ENCODE assay signal across 13 cellular contexts in the genomic region with DNA sequence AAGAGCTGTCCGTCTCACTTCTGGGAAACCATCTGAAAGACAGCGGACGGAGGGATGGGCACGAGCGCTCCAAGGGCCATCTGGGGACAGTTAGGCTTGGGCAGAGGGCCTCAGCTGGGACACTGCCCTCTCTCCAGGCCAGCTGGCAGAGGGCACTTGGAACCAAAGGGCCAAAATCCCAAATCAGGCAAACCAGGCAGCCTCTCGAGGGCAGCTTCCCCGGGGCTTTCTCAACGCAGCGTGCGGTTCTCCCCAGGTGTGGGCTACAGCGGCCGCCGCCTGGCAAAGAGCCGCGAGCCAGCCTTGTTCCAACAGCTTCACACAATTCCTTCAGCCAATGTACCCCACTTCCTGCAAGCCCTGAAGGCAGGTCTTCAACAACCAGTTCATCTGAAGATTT. TPM values are rescaled to one million over a fixed set of nuclear protein-coding genes. Genes with fewer than 3 reads are reported as not detected.
DNase-seq lines count a peak whose midpoint lies in the region; ATAC-seq and TF ChIP-seq lines count a peak whose summit lies in the region.
"Had no signal": no experiment of that assay in that cellular context is flagged by ENCODE, and none has a peak within 500 bp of the region (broad histone marks: within the 10 kb centered on the region; RNA-seq: fewer than 3 reads in every experiment).

No MANE protein-coding gene starts in this region.

- intact Hi-C loops in dendritic cell treated with granulocyte-macrophage colony-stimulating factor and Interleukin-4, amounts not matched to agents 40 ng/mL and 50 ng/mL, for 4 days (cut with micrococcal nuclease) = loop anchor here (5.0 kb wide), 1 partner anchor 32 kb away; no protein-coding TSS in a partner anchor

- H3K27me3 Mint-ChIP-seq in dendritic cell treated with granulocyte-macrophage colony-stimulating factor and Interleukin-4, amounts not matched to agents 40 ng/mL and 50 ng/mL, for 4 days = no peaks in the 10 kb centered on the region
- H3K27me3 Mint-ChIP-seq: activated naive CD8-positive, alpha-beta T cell treated with anti-CD3 and anti-CD28 coated beads, Interleukin-2, amount 50 U/mL, for 24 hours had no signal

- H3K36me3 Mint-ChIP-seq in dendritic cell treated with granulocyte-macrophage colony-stimulating factor and Interleukin-4, amounts not matched to agents 40 ng/mL and 50 ng/mL, for 4 days (ENCODE audit: low read depth) = peaks cover 56% of the 10 kb centered on the region

- peaks cover 84% of the 10 kb centered on the region for H3K4me1 Mint-ChIP-seq in dendritic cell treated with granulocyte-macrophage colony-stimulating factor and Interleukin-4, amounts not matched to agents 40 ng/mL and 50 ng/mL, for 4 days (ENCODE audit: low read depth)

- no peak for TF ChIP-seq CTCF in NB4 (IDR thresholded peaks at IDR 0.05; ENCODE audit: low read depth, low read length)

- DNase-seq in NB4 (ENCODE audit: low read depth) (no peak), medulla oblongata (ENCODE audit: extremely low spot score) (peak; percentile 47), NCI-H526 treated with DMSO at 0.1 percent for 48 hours (lab: John Stamatoyannopoulos, UW) (no peak)
- no peak for DNase-seq in activated CD8-positive, alpha-beta memory T cell treated with anti-CD3 and anti-CD28 coated beads for 24 hours
- DNase-seq in stimulated activated CD4-positive, alpha-beta T cell treated with anti-CD3 and anti-CD28 coated beads, Interleukin-4, amount 100 ng/mL, for 4 hours = no peak
- DNase-seq: activated CD4-positive, alpha-beta T cell treated with anti-CD3 and anti-CD28 coated beads for 1 hour; activated naive CD8-positive, alpha-beta T cell treated with anti-CD3 and anti-CD28 coated beads, Interleukin-2, amount 50 U/mL, for 24 hours; EL had no signal

- peak overlapping the region; percentile 32 for H3K4me3 ChIP-seq in NB4 (ENCODE audit: low read depth, low read length)

- peak overlapping the region; percentile 87 for H3K27ac Mint-ChIP-seq in dendritic cell treated with granulocyte-macrophage colony-stimulating factor and Interleukin-4, amounts not matched to agents 40 ng/mL and 50 ng/mL, for 4 days

- no peak for TF ChIP-seq POLR2A in NB4 (IDR thresholded peaks at IDR 0.05; ENCODE audit: extremely low read depth, insufficient read length)

- H3K9me3 Mint-ChIP-seq in dendritic cell treated with granulocyte-macrophage colony-stimulating factor and Interleukin-4, amounts not matched to agents 40 ng/mL and 50 ng/mL, for 4 days = no peaks in the 10 kb centered on the region
- H3K9me3 Mint-ChIP-seq: activated naive CD8-positive, alpha-beta T cell treated with anti-CD3 and anti-CD28 coated beads, Interleukin-2, amount 50 U/mL, for 24 hours had no signal

- ATAC-seq in HG02973 (IDR thresholded peaks at IDR 0.05; ENCODE audit: unreplicated experiment) = no peak
- ATAC-seq: activated naive CD8-positive, alpha-beta T cell treated with anti-CD3 and anti-CD28 coated beads, Interleukin-2, amount 50 U/mL, for 24 hours; foreskin keratinocyte had no signal

- H3K4me3 Mint-ChIP-seq in dendritic cell treated with granulocyte-macrophage colony-stimulating factor and Interleukin-4, amounts not matched to agents 40 ng/mL and 50 ng/mL, for 4 days = peak overlapping the region; percentile 69
- H3K4me3 Mint-ChIP-seq: activated naive CD8-positive, alpha-beta T cell treated with anti-CD3 and anti-CD28 coated beads, Interleukin-2, amount 50 U/mL, for 24 hours had no signal

- peak overlapping the region; percentile 30 for H3K27ac ChIP-seq in temporal lobe (ENCODE audit: low read depth, low read length)
- H3K27ac ChIP-seq: foreskin keratinocyte, KMS-11 had no signal

RNA-seq across cellular contexts. Expression of gene MLLT1, which starts 5.0 kb away (rescaled TPM):
- 15.5 TPM for total RNA-seq in temporal lobe

RNA-seq across cellular contexts. Expression of gene ACER1, which starts 58.7 kb away (rescaled TPM):
- total RNA-seq in temporal lobe = not detected
- total RNA-seq: foreskin keratinocyte had no signal
